8 cellular contexts compared by ENCODE assay signal in genomic region chr16:17470871-17471744, GRCh38. TPM values are rescaled to one million over a fixed set of nuclear protein-coding genes. Genes with fewer than 3 reads are reported as not detected.
A peak's percentile ranks its signal among the peaks of the same experiment; 100 is the strongest.
DNase-seq lines count a peak whose midpoint lies in the region; ATAC-seq and TF ChIP-seq lines count a peak whose summit lies in the region.

Gene XYLT1 (minus strand): TSS chr16:17470960. CDS start chr16:17470796, 164 bp downstream.

- H3K79me2 ChIP-seq in GM23338 (replicated peaks; ENCODE audit: insufficient read depth) (peaks cover 35% of the 10 kb centered on the region), parathyroid adenoma (no peaks in the 10 kb centered on the region)

- no peak for TF ChIP-seq POLR2A in Peyer's patch (IDR thresholded peaks at IDR 0.05)

- peak within 1 kb of the TSS; percentile 84 for H3K4me3 Mint-ChIP-seq in GM23338
- H3K4me3 Mint-ChIP-seq in activated naive CD4-positive, alpha-beta T cell treated with anti-CD3 and anti-CD28 coated beads, Interleukin-2, amount 50 U/mL, for 24 hours: peak within 1 kb of the TSS; percentile 91

- H3K36me3 ChIP-seq in GM23338 (ENCODE audit: insufficient read depth) (no peaks in the 10 kb centered on the region), Peyer's patch (no peaks in the 10 kb centered on the region), cardiac muscle cell (no peaks in the 10 kb centered on the region), parathyroid adenoma (ENCODE audit: control insufficient read depth, insufficient read depth, low read length) (no peaks in the 10 kb centered on the region)

- no peaks in the 10 kb centered on the region for H3K9me2 ChIP-seq in GM23338 (ENCODE audit: insufficient read depth)

- no peak within 1 kb of the TSS for H3K9ac ChIP-seq in parathyroid adenoma

- peaks cover 50% of the 10 kb centered on the region for H3K4me1 Mint-ChIP-seq in GM23338
- H3K4me1 Mint-ChIP-seq in activated naive CD4-positive, alpha-beta T cell treated with anti-CD3 and anti-CD28 coated beads, Interleukin-2, amount 50 U/mL, for 24 hours: peaks cover 50% of the 10 kb centered on the region

- TF ChIP-seq CTCF in GM23338 (conservative IDR thresholded peaks at IDR 0.05; ENCODE audit: low read depth in 2 of 2) (no peak), Peyer's patch (IDR thresholded peaks at IDR 0.05) (no peak), cardiac muscle cell (IDR thresholded peaks at IDR 0.05; ENCODE audit: low read depth, low read length) (no peak), parathyroid adenoma (IDR thresholded peaks at IDR 0.05) (no peak)

- H3K36me3 Mint-ChIP-seq in GM23338 (ENCODE audit: low read depth): peaks cover 4% of the 10 kb centered on the region; the same call in 1 of the 3 replicates
- H3K36me3 Mint-ChIP-seq in activated naive CD4-positive, alpha-beta T cell treated with anti-CD3 and anti-CD28 coated beads, Interleukin-2, amount 50 U/mL, for 24 hours: peaks cover 2% of the 10 kb centered on the region

- peak within 1 kb of the TSS; percentile 83 for H3K4me3 ChIP-seq in GM23338
- H3K4me3 ChIP-seq in Peyer's patch: peak within 1 kb of the TSS; percentile 70 to 90 (median 82)
- peak within 1 kb of the TSS; percentile 96 for H3K4me3 ChIP-seq in cardiac muscle cell
- H3K4me3 ChIP-seq in parathyroid adenoma (ENCODE audit: low read depth, low read length): peak within 1 kb of the TSS; percentile 56

- H3K4me1 ChIP-seq in GM23338 (ENCODE audit: insufficient read depth): peaks cover 41% of the 10 kb centered on the region
- peaks cover 0 to 38% (median 17%) of the 10 kb centered on the region in 4 donors for H3K4me1 ChIP-seq in Peyer's patch
- H3K4me1 ChIP-seq in cardiac muscle cell (ENCODE audit: low read depth): peaks cover 11% of the 10 kb centered on the region
- H3K4me1 ChIP-seq in parathyroid adenoma: no peaks in the 10 kb centered on the region

- H3K27ac Mint-ChIP-seq in GM23338: no peak within 1 kb of the TSS
- peak within 1 kb of the TSS; percentile 85 for H3K27ac Mint-ChIP-seq in activated naive CD4-positive, alpha-beta T cell treated with anti-CD3 and anti-CD28 coated beads, Interleukin-2, amount 50 U/mL, for 24 hours

- peaks cover 29% of the 10 kb centered on the region for H3K27me3 Mint-ChIP-seq in GM23338 (ENCODE audit: insufficient read depth, low read depth, poor library complexity)
- no peaks in the 10 kb centered on the region for H3K27me3 Mint-ChIP-seq in activated naive CD4-positive, alpha-beta T cell treated with anti-CD3 and anti-CD28 coated beads, Interleukin-2, amount 50 U/mL, for 24 hours

- H3K4me2 ChIP-seq in GM23338 (peak within 1 kb of the TSS; percentile 91), parathyroid adenoma (ENCODE audit: low read length) (peak within 1 kb of the TSS; percentile 89)

- peaks cover 28% of the 10 kb centered on the region for H3K27me3 ChIP-seq in GM23338 (ENCODE audit: insufficient read depth)
- no peaks in the 10 kb centered on the region for H3K27me3 ChIP-seq in Peyer's patch
- no peaks in the 10 kb centered on the region for H3K27me3 ChIP-seq in cardiac muscle cell
- no peaks in the 10 kb centered on the region for H3K27me3 ChIP-seq in parathyroid adenoma (ENCODE audit: control insufficient read depth, insufficient read depth, low read length)

- peak; percentile 22 for ATAC-seq in GM23338
- ATAC-seq in GM18870 (IDR thresholded peaks at IDR 0.05; ENCODE audit: unreplicated experiment): no peak
- no peak for ATAC-seq in HG02623 (IDR thresholded peaks at IDR 0.05; ENCODE audit: unreplicated experiment)
- no peak for ATAC-seq in GM21381 (IDR thresholded peaks at IDR 0.05; ENCODE audit: unreplicated experiment)

- DNase-seq in GM23338 (ENCODE audit: low spot score): peak; percentile 82
- DNase-seq in Peyer's patch: peak; percentile 65 to 81 (median 66)
- DNase-seq in cardiac muscle cell (ENCODE audit: low read depth in 1 of 2, low spot score in 1 of 2): peak; percentile 69 to 76

- peaks cover 8% of the 10 kb centered on the region; the same call in 1 of the 2 replicates for H3F3A ChIP-seq in GM23338 (replicated peaks; ENCODE audit: low read depth)

- no peaks in the 10 kb centered on the region; the same call in 2 of the 3 replicates for H3K9me3 Mint-ChIP-seq in GM23338
- H3K9me3 Mint-ChIP-seq in activated naive CD4-positive, alpha-beta T cell treated with anti-CD3 and anti-CD28 coated beads, Interleukin-2, amount 50 U/mL, for 24 hours: no peaks in the 10 kb centered on the region

- peaks cover 12% of the 10 kb centered on the region; the same call in 1 of the 2 replicates for H4K20me1 ChIP-seq in GM23338 (replicated peaks; ENCODE audit: insufficient read depth)

- peak within 1 kb of the TSS; percentile 94 for H2AFZ ChIP-seq in GM23338
- peak within 1 kb of the TSS; percentile 76 for H2AFZ ChIP-seq in parathyroid adenoma

- H3K27ac ChIP-seq in GM23338 (ENCODE audit: low read depth): no peak within 1 kb of the TSS
- H3K27ac ChIP-seq in Peyer's patch: peak within 1 kb of the TSS; percentile 73 to 76 (median 75)
- H3K27ac ChIP-seq in cardiac muscle cell: no peak within 1 kb of the TSS
- H3K27ac ChIP-seq in parathyroid adenoma: no peak within 1 kb of the TSS

- H3K9me3 ChIP-seq in Peyer's patch (no peaks in the 10 kb centered on the region), cardiac muscle cell (ENCODE audit: low read depth) (no peaks in the 10 kb centered on the region), parathyroid adenoma (ENCODE audit: control insufficient read depth, low read length) (no peaks in the 10 kb centered on the region)

TF ChIP-seq in GM23338, 12 proteins besides CTCF, POLR2A, EP300 and RAD21 (continues in another document):
- TF ChIP-seq POLR2AphosphoS5 (IDR thresholded peaks at IDR 0.05; ENCODE audit: low read depth) (no peak), ZNF331 (CRISPR knock-in tag; IDR thresholded peaks at IDR 0.05; ENCODE audit: low read depth) (no peak), NANOG (IDR thresholded peaks at IDR 0.05; ENCODE audit: borderline replicate concordance) (no peak), JUNB (IDR thresholded peaks at IDR 0.05; ENCODE audit: unreplicated experiment) (no peak), CREB1 (CRISPR knock-in tag; IDR thresholded peaks at IDR 0.05; ENCODE audit: low read depth) (no peak), EZH2phosphoT487 (IDR thresholded peaks at IDR 0.05; ENCODE audit: unreplicated experiment) (no peak)
- TF ChIP-seq, protein P1, sequence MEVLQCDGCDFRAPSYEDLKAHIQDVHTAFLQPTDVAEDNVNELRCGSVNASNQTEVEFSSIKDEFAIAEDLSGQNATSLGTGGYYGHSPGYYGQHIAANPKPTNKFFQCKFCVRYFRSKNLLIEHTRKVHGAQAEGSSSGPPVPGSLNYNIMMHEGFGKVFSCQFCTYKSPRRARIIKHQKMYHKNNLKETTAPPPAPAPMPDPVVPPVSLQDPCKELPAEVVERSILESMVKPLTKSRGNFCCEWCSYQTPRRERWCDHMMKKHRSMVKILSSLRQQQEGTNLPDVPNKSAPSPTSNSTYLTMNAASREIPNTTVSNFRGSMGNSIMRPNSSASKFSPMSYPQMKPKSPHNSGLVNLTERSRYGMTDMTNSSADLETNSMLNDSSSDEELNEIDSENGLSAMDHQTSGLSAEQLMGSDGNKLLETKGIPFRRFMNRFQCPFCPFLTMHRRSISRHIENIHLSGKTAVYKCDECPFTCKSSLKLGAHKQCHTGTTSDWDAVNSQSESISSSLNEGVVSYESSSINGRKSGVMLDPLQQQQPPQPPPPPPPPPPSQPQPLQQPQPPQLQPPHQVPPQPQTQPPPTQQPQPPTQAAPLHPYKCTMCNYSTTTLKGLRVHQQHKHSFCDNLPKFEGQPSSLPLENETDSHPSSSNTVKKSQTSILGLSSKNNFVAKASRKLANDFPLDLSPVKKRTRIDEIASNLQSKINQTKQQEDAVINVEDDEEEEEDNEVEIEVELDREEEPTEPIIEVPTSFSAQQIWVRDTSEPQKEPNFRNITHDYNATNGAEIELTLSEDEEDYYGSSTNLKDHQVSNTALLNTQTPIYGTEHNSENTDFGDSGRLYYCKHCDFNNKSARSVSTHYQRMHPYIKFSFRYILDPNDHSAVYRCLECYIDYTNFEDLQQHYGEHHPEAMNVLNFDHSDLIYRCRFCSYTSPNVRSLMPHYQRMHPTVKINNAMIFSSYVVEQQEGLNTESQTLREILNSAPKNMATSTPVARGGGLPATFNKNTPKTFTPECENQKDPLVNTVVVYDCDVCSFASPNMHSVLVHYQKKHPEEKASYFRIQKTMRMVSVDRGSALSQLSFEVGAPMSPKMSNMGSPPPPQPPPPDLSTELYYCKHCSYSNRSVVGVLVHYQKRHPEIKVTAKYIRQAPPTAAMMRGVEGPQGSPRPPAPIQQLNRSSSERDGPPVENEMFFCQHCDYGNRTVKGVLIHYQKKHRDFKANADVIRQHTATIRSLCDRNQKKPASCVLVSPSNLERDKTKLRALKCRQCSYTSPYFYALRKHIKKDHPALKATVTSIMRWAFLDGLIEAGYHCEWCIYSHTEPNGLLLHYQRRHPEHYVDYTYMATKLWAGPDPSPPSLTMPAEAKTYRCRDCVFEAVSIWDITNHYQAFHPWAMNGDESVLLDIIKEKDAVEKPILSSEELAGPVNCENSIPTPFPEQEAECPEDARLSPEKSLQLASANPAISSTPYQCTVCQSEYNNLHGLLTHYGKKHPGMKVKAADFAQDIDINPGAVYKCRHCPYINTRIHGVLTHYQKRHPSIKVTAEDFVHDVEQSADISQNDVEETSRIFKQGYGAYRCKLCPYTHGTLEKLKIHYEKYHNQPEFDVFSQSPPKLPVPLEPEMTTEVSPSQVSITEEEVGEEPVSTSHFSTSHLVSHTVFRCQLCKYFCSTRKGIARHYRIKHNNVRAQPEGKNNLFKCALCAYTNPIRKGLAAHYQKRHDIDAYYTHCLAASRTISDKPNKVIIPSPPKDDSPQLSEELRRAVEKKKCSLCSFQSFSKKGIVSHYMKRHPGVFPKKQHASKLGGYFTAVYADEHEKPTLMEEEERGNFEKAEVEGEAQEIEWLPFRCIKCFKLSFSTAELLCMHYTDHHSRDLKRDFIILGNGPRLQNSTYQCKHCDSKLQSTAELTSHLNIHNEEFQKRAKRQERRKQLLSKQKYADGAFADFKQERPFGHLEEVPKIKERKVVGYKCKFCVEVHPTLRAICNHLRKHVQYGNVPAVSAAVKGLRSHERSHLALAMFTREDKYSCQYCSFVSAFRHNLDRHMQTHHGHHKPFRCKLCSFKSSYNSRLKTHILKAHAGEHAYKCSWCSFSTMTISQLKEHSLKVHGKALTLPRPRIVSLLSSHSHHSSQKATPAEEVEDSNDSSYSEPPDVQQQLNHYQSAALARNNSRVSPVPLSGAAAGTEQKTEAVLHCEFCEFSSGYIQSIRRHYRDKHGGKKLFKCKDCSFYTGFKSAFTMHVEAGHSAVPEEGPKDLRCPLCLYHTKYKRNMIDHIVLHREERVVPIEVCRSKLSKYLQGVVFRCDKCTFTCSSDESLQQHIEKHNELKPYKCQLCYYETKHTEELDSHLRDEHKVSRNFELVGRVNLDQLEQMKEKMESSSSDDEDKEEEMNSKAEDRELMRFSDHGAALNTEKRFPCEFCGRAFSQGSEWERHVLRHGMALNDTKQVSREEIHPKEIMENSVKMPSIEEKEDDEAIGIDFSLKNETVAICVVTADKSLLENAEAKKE (CRISPR knock-in tag; IDR thresholded peaks at IDR 0.05): no peak

RNA-seq across cellular contexts. Expression of gene XYLT1, which starts in this region (rescaled TPM):
- total RNA-seq in GM23338 (2014; rRNA removed; shearing (Covaris generic)): 21.5 and 24.7 TPM in 2 replicates
- polyA plus RNA-seq in GM23338 (2016; fragmentation: Nextera tagmentation; extraction: Ambion mirVana): 3.3 and 3.5 TPM in 2 replicates
- total RNA-seq in Peyer's patch: 10 to 100 TPM; 18.7 to 42.1 (median 37.7) TPM
- 5.1 and 7.2 TPM in 2 replicates for total RNA-seq in cardiac muscle cell
- 3.1 and 4.8 TPM in 2 replicates for polyA plus RNA-seq in cardiac muscle cell

Comparison
In these comparisons a context has a peak if more than half of its experiments do, and no peak if none do; other contexts are left out.
1. H3K27ac ChIP-seq: peak in Peyer's patch (4 of 4); none in GM23338 (single experiment), cardiac muscle cell (single experiment) and parathyroid adenoma (single experiment).
2. Peak in every context shown above with its lines, with median percentiles within 50 percentile points of each other: DNase-seq and H3K4me3 ChIP-seq.